24 cellular contexts compared by ENCODE assay signal in genomic region chr16:80105160-80105559, GRCh38.
DNase-seq lines count a peak whose midpoint lies in the region; ATAC-seq, FAIRE-seq and TF ChIP-seq lines count a peak whose summit lies in the region.
"Had no signal": no experiment of that assay in that cellular context is flagged by ENCODE, and none has a peak within 500 bp of the region (broad histone marks: within the 10 kb centered on the region; RNA-seq: fewer than 3 reads in every experiment).

No MANE protein-coding gene starts in this region.

- WGBS in K562 (ENCODE audit: insufficient coverage, low coverage, missing lambda C conversion rate), result 3% methylated on average over 5 of the region's 5 CpGs
- WGBS in mesendoderm (ENCODE audit: extremely low coverage, insufficient coverage, low lambda C conversion rate), result no CpG with 5 or more reads among the region's 5 CpGs
- 73 to 79% methylated on average over 5 of the region's 5 CpGs for WGBS in transverse colon (ENCODE audit: low coverage in 1 of 2), 2 donors

- no peak overlapping the region for H2BK15ac ChIP-seq in mesendoderm (replicated peaks; ENCODE audit: low read depth)

- no peak for TF ChIP-seq EP300 in K562 (IDR thresholded peaks at IDR 0.05; ENCODE audit: low read length)
- TF ChIP-seq EP300 in transverse colon (IDR thresholded peaks at IDR 0.05; ENCODE audit: low read depth), result no peak

- H4K5ac ChIP-seq in mesendoderm (ENCODE audit: low read length), result no peak overlapping the region

- H3K36me3 Mint-ChIP-seq in naive thymus-derived CD4-positive, alpha-beta T cell, result peaks cover 0 to 5% (median 0%) of the 10 kb centered on the region in 5 donors
- H3K36me3 Mint-ChIP-seq in stimulated activated memory B cell treated with anti-CD40 and anti-IgM and Interleukin-4, amounts not matched to agents 10 μg/mL and 1 μg/mL and 100 μg/mL, for 72 hours, result no peaks in the 10 kb centered on the region
- H3K36me3 Mint-ChIP-seq: CD4-positive, CD25-positive, alpha-beta regulatory T cell; memory B cell; stimulated activated naive B cell treated with anti-CD40 and anti-IgM and Interleukin-4, amounts not matched to agents 10 μg/mL and 1 μg/mL and 100 μg/mL, for 72 hours had no signal

- H3K9me3 ChIP-seq in K562 (replicated peaks; ENCODE audit: control insufficient read depth, insufficient read depth, low read depth, low read length), result no peaks in the 10 kb centered on the region
- H3K9me3 ChIP-seq in naive thymus-derived CD4-positive, alpha-beta T cell (ENCODE audit: control insufficient read depth in 2 of 3, low read length in 3 of 3), result no peaks in the 10 kb centered on the region
- H3K9me3 ChIP-seq in transverse colon, result no peaks in the 10 kb centered on the region
- H3K9me3 ChIP-seq: upper lobe of right lung had no signal

- peak overlapping the region; percentile 52 for H3K4ac ChIP-seq in mesendoderm (ENCODE audit: low read depth, low read length)

- no peak for ATAC-seq in K562
- no peak for ATAC-seq in naive thymus-derived CD4-positive, alpha-beta T cell
- ATAC-seq in stimulated activated memory B cell treated with anti-CD40 and anti-IgM and Interleukin-4, amounts not matched to agents 10 μg/mL and 1 μg/mL and 100 μg/mL, for 72 hours, result no peak
- ATAC-seq: SK-N-SH treated with all-trans-retinoic acid at 6 μM for 48 hours; stimulated activated naive B cell treated with anti-CD40 and anti-IgM and Interleukin-4, amounts not matched to agents 10 μg/mL and 1 μg/mL and 100 μg/mL, for 72 hours; upper lobe of right lung had no signal

- TF ChIP-seq RAD21 in K562 (CRISPR knock-in tag; conservative IDR thresholded peaks at IDR 0.05 in 1 of 2, IDR thresholded peaks at IDR 0.05 in 1 of 2), result no peak

- H3K18ac ChIP-seq in mesendoderm (ENCODE audit: low read length), result no peak overlapping the region

- H3K4me3 ChIP-seq in K562 (no peak overlapping the region), mesendoderm (ENCODE audit: low read length) (no peak overlapping the region), H7 (ENCODE audit: insufficient read depth, low read depth, low read length) (no peak overlapping the region), transverse colon (no peak overlapping the region)
- H3K4me3 ChIP-seq in naive thymus-derived CD4-positive, alpha-beta T cell (ENCODE audit: low read length), result no peak overlapping the region
- H3K4me3 ChIP-seq: coronary artery, upper lobe of right lung had no signal

- peaks cover 0 to 13% (median 5%) of the 10 kb centered on the region in 11 donors for H3K9me3 Mint-ChIP-seq in naive thymus-derived CD4-positive, alpha-beta T cell
- H3K9me3 Mint-ChIP-seq in stimulated activated memory B cell treated with anti-CD40 and anti-IgM and Interleukin-4, amounts not matched to agents 10 μg/mL and 1 μg/mL and 100 μg/mL, for 72 hours, result peaks cover 6% of the 10 kb centered on the region
- H3K9me3 Mint-ChIP-seq: activated CD4-positive, alpha-beta T cell treated with anti-CD3 and anti-CD28 coated beads, Interleukin-2, amount 10 ng/mL, durations not matched to agents 24 days and 14 days; stimulated activated naive B cell treated with anti-CD40 and anti-IgM and Interleukin-4, amounts not matched to agents 10 μg/mL and 1 μg/mL and 100 μg/mL, for 72 hours had no signal

- peaks cover 8 to 24% (median 21%) of the 10 kb centered on the region in 5 donors for H3K27me3 Mint-ChIP-seq in naive thymus-derived CD4-positive, alpha-beta T cell
- peaks cover 26% of the 10 kb centered on the region for H3K27me3 Mint-ChIP-seq in stimulated activated memory B cell treated with anti-CD40 and anti-IgM and Interleukin-4, amounts not matched to agents 10 μg/mL and 1 μg/mL and 100 μg/mL, for 72 hours

- intact Hi-C loops in K562 (cut with micrococcal nuclease), result no loop called here
- intact Hi-C loops in naive thymus-derived CD4-positive, alpha-beta T cell (cut with micrococcal nuclease), result no loop called here
- intact Hi-C loops in transverse colon (cut with DNase I; ENCODE audit: low total_unique reads), result no loop called here

- H3K23ac ChIP-seq in mesendoderm (ENCODE audit: low read length), result no peak overlapping the region

- H3K9me1 ChIP-seq in K562 (ENCODE audit: control insufficient read depth, insufficient read depth, low read length), result no peaks in the 10 kb centered on the region

- TF ChIP-seq CTCF in K562 (IDR thresholded peaks at IDR 0.05 in 2 of 3, conservative IDR thresholded peaks at IDR 0.05 in 1 of 3; ENCODE audit: insufficient read depth in 2 of 3, low read depth in 1 of 3, low read length in 3 of 3) (no peak), transverse colon (IDR thresholded peaks at IDR 0.05) (no peak)

- no peak overlapping the region for H2AFZ ChIP-seq in K562 (ENCODE audit: low read depth, low read length)

- no peak overlapping the region for H4K8ac ChIP-seq in mesendoderm (ENCODE audit: low read depth, low read length)

- H3K36me3 ChIP-seq in K562 (ENCODE audit: control insufficient read depth, insufficient read depth, low read length) (no peaks in the 10 kb centered on the region), mesendoderm (ENCODE audit: control insufficient read depth, insufficient read depth, low read length) (no peaks in the 10 kb centered on the region), H7 (replicated peaks; ENCODE audit: control insufficient read depth, insufficient read depth, low read length) (no peaks in the 10 kb centered on the region), transverse colon (no peaks in the 10 kb centered on the region)
- no peaks in the 10 kb centered on the region for H3K36me3 ChIP-seq in naive thymus-derived CD4-positive, alpha-beta T cell (ENCODE audit: control insufficient read depth in 2 of 3, insufficient read depth in 3 of 3, low read length in 3 of 3)
- H3K36me3 ChIP-seq: upper lobe of right lung had no signal

- H3K79me2 ChIP-seq in K562 (ENCODE audit: control insufficient read depth, insufficient read depth, low read length), result no peaks in the 10 kb centered on the region
- no peaks in the 10 kb centered on the region for H3K79me2 ChIP-seq in mesendoderm (ENCODE audit: control insufficient read depth, insufficient read depth, low read length)

- no peak overlapping the region for H2AK5ac ChIP-seq in mesendoderm (ENCODE audit: low read length)

- no peak overlapping the region for H2BK120ac ChIP-seq in mesendoderm (ENCODE audit: low read depth, low read length)

- H3K27ac ChIP-seq in K562 (ENCODE audit: extremely low read depth, low read depth, low read length) (no peak overlapping the region), mesendoderm (ENCODE audit: low read depth, low read length) (no peak overlapping the region), transverse colon (no peak overlapping the region)
- no peak overlapping the region for H3K27ac ChIP-seq in naive thymus-derived CD4-positive, alpha-beta T cell (ENCODE audit: low read depth, low read length)
- H3K27ac ChIP-seq: coronary artery, upper lobe of right lung had no signal

- CTCF ChIA-PET in K562 (lab: Yijun Ruan, JAX; ENCODE audit: low intra/inter-chr PET ratio), result no interaction called here
- CTCF ChIA-PET in naive thymus-derived CD4-positive, alpha-beta T cell (lab: Charles Lee), result no interaction called here

- H3K4me1 ChIP-seq in K562 (replicated peaks in 1 of 2; ENCODE audit: control insufficient read depth in 2 of 2, insufficient read depth in 2 of 2, low read length in 2 of 2) (no peaks in the 10 kb centered on the region), mesendoderm (ENCODE audit: control insufficient read depth, low read depth, low read length) (no peaks in the 10 kb centered on the region), transverse colon (no peaks in the 10 kb centered on the region)
- no peaks in the 10 kb centered on the region for H3K4me1 ChIP-seq in naive thymus-derived CD4-positive, alpha-beta T cell (ENCODE audit: control insufficient read depth in 2 of 2, insufficient read depth in 2 of 2, low read length in 2 of 2)
- H3K4me1 ChIP-seq: upper lobe of right lung had no signal

- H3K4me2 ChIP-seq in K562 (ENCODE audit: insufficient read depth, low read length) (no peak overlapping the region), mesendoderm (ENCODE audit: low read length) (no peak overlapping the region)

- TF ChIP-seq POLR2A in K562 (conservative IDR thresholded peaks at IDR 0.05), result no peak
- no peak for TF ChIP-seq POLR2A in transverse colon (IDR thresholded peaks at IDR 0.05)

- FAIRE-seq in K562 (lab: Jason Lieb, UNC), result peak; percentile 19
- FAIRE-seq: GM19239 had no signal

- peak; percentile 46 for DNase-seq in AG20443 (ENCODE audit: low spot score)
- peak; percentile 77 for DNase-seq in HT1080 (ENCODE audit: low read depth)
- no peak for DNase-seq in K562 (ENCODE audit: extremely low read depth in 1 of 4, low spot score in 3 of 4)
- DNase-seq in mesendoderm, result no peak
- DNase-seq in H7, result no peak
- no peak for DNase-seq in naive thymus-derived CD4-positive, alpha-beta T cell
- no peak for DNase-seq in transverse colon
- DNase-seq: activated CD4-positive, alpha-beta T cell treated with anti-CD3 and anti-CD28 coated beads, Interleukin-2, amount 10 ng/mL, durations not matched to agents 24 days and 14 days; activated CD8-positive, alpha-beta memory T cell treated with anti-CD3 and anti-CD28 coated beads, Interleukin-2, amount 50 U/mL, for 48 hours; activated gamma-delta T cell treated with Interleukin-2 at 50 U/mL for 16 hours; aorta; CD4-positive, CD25-positive, alpha-beta regulatory T cell; DMS79 treated with DMSO at 0.1 percent for 48 hours; IMR-90; NCI-H2029 treated with DMSO at 0.1 percent for 48 hours; NCI-H526; nephron progenitor cell; stimulated activated naive B cell treated with anti-CD40 and anti-IgM and Interleukin-4, amounts not matched to agents 10 μg/mL and 1 μg/mL and 100 μg/mL, for 72 hours; upper lobe of right lung had no signal

- no peaks in the 10 kb centered on the region for H4K20me1 ChIP-seq in K562 (replicated peaks; ENCODE audit: control insufficient read depth, insufficient read depth, low read length)

- H3K27me3 ChIP-seq in K562 (ENCODE audit: control insufficient read depth in 2 of 2, insufficient read depth in 2 of 2, low read length in 2 of 2) (peaks cover 13 to 20% of the 10 kb centered on the region in 2 experiments; a peak in 3 of 5 replicates), mesendoderm (ENCODE audit: insufficient read depth, low read length, poor library complexity) (no peaks in the 10 kb centered on the region), H7 (ENCODE audit: control insufficient read depth, insufficient read depth, low read length) (no peaks in the 10 kb centered on the region), transverse colon (no peaks in the 10 kb centered on the region)
- H3K27me3 ChIP-seq in naive thymus-derived CD4-positive, alpha-beta T cell (ENCODE audit: control insufficient read depth in 2 of 2, insufficient read depth in 2 of 2, low read length in 2 of 2), result no peaks in the 10 kb centered on the region
- H3K27me3 ChIP-seq: upper lobe of right lung had no signal

- no peak overlapping the region for H2BK5ac ChIP-seq in mesendoderm (ENCODE audit: low read length)

- no peak overlapping the region for H3K4me3 Mint-ChIP-seq in naive thymus-derived CD4-positive, alpha-beta T cell
- H3K4me3 Mint-ChIP-seq in stimulated activated memory B cell treated with anti-CD40 and anti-IgM and Interleukin-4, amounts not matched to agents 10 μg/mL and 1 μg/mL and 100 μg/mL, for 72 hours, result no peak overlapping the region
- H3K4me3 Mint-ChIP-seq: activated CD4-positive, alpha-beta T cell treated with anti-CD3 and anti-CD28 coated beads, Interleukin-2, amount 10 ng/mL, durations not matched to agents 24 days and 14 days; CD4-positive, CD25-positive, alpha-beta regulatory T cell; memory B cell; nephron progenitor cell; stimulated activated naive B cell treated with anti-CD40 and anti-IgM and Interleukin-4, amounts not matched to agents 10 μg/mL and 1 μg/mL and 100 μg/mL, for 72 hours had no signal

- no peak overlapping the region for H3K56ac ChIP-seq in mesendoderm (ENCODE audit: low read length)

- H3K27ac Mint-ChIP-seq in naive thymus-derived CD4-positive, alpha-beta T cell, result no peak overlapping the region
- no peak overlapping the region for H3K27ac Mint-ChIP-seq in stimulated activated memory B cell treated with anti-CD40 and anti-IgM and Interleukin-4, amounts not matched to agents 10 μg/mL and 1 μg/mL and 100 μg/mL, for 72 hours
- H3K27ac Mint-ChIP-seq: activated CD4-positive, alpha-beta T cell treated with anti-CD3 and anti-CD28 coated beads, Interleukin-2, amount 10 ng/mL, durations not matched to agents 24 days and 14 days; CD4-positive, CD25-positive, alpha-beta regulatory T cell; memory B cell; nephron progenitor cell; stimulated activated naive B cell treated with anti-CD40 and anti-IgM and Interleukin-4, amounts not matched to agents 10 μg/mL and 1 μg/mL and 100 μg/mL, for 72 hours had no signal

- no peaks in the 10 kb centered on the region for H3K4me1 Mint-ChIP-seq in naive thymus-derived CD4-positive, alpha-beta T cell
- H3K4me1 Mint-ChIP-seq in stimulated activated memory B cell treated with anti-CD40 and anti-IgM and Interleukin-4, amounts not matched to agents 10 μg/mL and 1 μg/mL and 100 μg/mL, for 72 hours, result no peaks in the 10 kb centered on the region
- H3K4me1 Mint-ChIP-seq: activated CD4-positive, alpha-beta T cell treated with anti-CD3 and anti-CD28 coated beads, Interleukin-2, amount 10 ng/mL, durations not matched to agents 24 days and 14 days; CD4-positive, CD25-positive, alpha-beta regulatory T cell; memory B cell; stimulated activated naive B cell treated with anti-CD40 and anti-IgM and Interleukin-4, amounts not matched to agents 10 μg/mL and 1 μg/mL and 100 μg/mL, for 72 hours had no signal

- H3K79me1 ChIP-seq in mesendoderm (ENCODE audit: low read length), result no peaks in the 10 kb centered on the region

- POLR2A ChIA-PET in K562 (lab: Yijun Ruan, JAX), result no interaction called here
- POLR2A ChIA-PET in naive thymus-derived CD4-positive, alpha-beta T cell (lab: Charles Lee), result no interaction called here

- no TSS peak for BruUV-seq in K562 (replicated peaks; lab: Mats Ljungman, UMichigan)

- in situ Hi-C loops in K562 (cut with MboI) (no loop called here), transverse colon (cut with MboI; ENCODE audit: low pct_ligation_motif_present in 1 of 4, low pct_unique_long_range_greater_than_20kb in 1 of 4, low sequenced_read_pairs in 3 of 4) (no loop called here)

- no peak overlapping the region for H3K9ac ChIP-seq in K562 (ENCODE audit: insufficient read depth in 1 of 2, low read depth in 2 of 2, low read length in 2 of 2)
- no peak overlapping the region for H3K9ac ChIP-seq in mesendoderm (ENCODE audit: low read length)

Comparison
In these comparisons a context has a peak if more than half of its experiments do, and no peak if none do; other contexts are left out.
1. DNase-seq: peak in AG20443 (single experiment) and HT1080 (single experiment); none in K562 (0 of 4), mesendoderm (single experiment), H7 (single experiment), naive thymus-derived CD4-positive, alpha-beta T cell (0 of 9) and transverse colon (single experiment).